ENCODE assay signal across 21 cellular contexts in the genomic region with DNA sequence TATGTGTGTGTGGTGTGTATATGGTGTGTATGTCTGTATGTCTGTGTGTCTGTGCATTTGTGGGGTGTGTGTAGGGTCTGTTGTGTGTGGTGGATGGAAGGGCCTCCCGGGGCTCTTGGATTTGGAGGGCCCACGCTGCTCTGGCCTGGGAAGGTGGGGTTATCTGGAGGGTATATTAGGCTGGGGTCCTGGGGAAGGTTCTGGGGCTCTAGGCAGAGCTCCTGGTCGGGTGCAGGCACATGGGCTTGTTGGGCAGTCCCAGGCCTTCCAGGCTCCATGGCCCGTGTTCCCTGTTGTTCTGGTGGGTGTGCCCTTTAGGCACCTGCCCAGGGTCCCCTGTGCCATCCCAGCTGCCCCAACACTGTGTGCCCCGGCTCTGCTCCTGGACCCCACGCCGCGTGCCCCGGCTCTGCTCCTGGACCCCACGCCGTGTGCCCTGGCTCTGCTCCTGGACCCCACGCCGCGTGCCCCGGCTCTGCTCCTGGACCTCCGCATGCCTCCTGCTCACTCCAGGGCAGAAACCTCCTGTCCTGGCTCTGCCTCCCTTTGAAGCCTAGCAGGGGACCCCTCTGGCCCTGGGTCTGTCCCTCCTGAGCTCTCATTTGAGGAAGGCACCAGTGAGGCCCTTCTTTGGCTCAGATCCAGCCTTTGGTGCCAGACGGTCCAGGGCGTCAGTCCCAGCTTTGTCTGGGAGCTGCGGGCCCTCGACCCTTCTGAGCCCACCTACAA. TPM values are rescaled to one million over a fixed set of nuclear protein-coding genes. Genes with fewer than 3 reads are reported as not detected.
"Had no signal": no experiment of that assay in that cellular context is flagged by ENCODE, and none has a peak within 500 bp of the region (broad histone marks: within the 10 kb centered on the region; RNA-seq: fewer than 3 reads in every experiment).

No MANE protein-coding gene starts in this region.

- H3K36me3 ChIP-seq: brain microvascular endothelial cell, spleen, thoracic aorta, upper lobe of right lung had no signal

- H3K27me3 ChIP-seq: brain microvascular endothelial cell had no signal

- H3K27ac Mint-ChIP-seq: activated CD4-positive, alpha-beta memory T cell treated with anti-CD3 and anti-CD28 coated beads, Interleukin-2, amount 10 ng/mL, durations not matched to agents 7 days and 5 days; activated CD4-positive, alpha-beta T cell treated with anti-CD3 and anti-CD28 coated beads, Interleukin-2, amount 10 ng/mL, durations not matched to agents 24 days and 14 days had no signal

- ATAC-seq: esophagus mucosa; naive thymus-derived CD8-positive, alpha-beta T cell; SK-N-SH treated with all-trans-retinoic acid at 6 μM for 48 hours; upper lobe of right lung had no signal

- H3K4me3 Mint-ChIP-seq: activated CD4-positive, alpha-beta memory T cell treated with anti-CD3 and anti-CD28 coated beads, Interleukin-2, amount 10 ng/mL, durations not matched to agents 7 days and 5 days; activated CD4-positive, alpha-beta T cell treated with anti-CD3 and anti-CD28 coated beads, Interleukin-2, amount 10 ng/mL, durations not matched to agents 24 days and 14 days had no signal

- H3K4me3 ChIP-seq: lung, spleen, thoracic aorta, upper lobe of right lung had no signal

- H3K36me3 Mint-ChIP-seq: naive thymus-derived CD8-positive, alpha-beta T cell had no signal

- DNase-seq: activated CD4-positive, alpha-beta memory T cell treated with anti-CD3 and anti-CD28 coated beads, Interleukin-2, amount 10 ng/mL, durations not matched to agents 7 days and 5 days; activated CD4-positive, alpha-beta T cell treated with anti-CD3 and anti-CD28 coated beads, Interleukin-2, amount 10 ng/mL, durations not matched to agents 24 days and 14 days; activated effector memory CD4-positive, alpha-beta T cell treated with anti-CD3 and anti-CD28 coated beads, Interleukin-2, amount 50 U/mL, for 16 hours; activated naive CD4-positive, alpha-beta T cell treated with anti-CD3 and anti-CD28 coated beads, Interleukin-2, amount 50 U/mL, for 16 hours; anterior cingulate cortex; brain microvascular endothelial cell; caudate nucleus; effector memory CD4-positive, alpha-beta T cell; hippocampal formation; naive thymus-derived CD8-positive, alpha-beta T cell; spleen; stimulated activated CD4-positive, alpha-beta T cell treated with anti-CD3 and anti-CD28 coated beads, Interleukin-4, amount 100 ng/mL, for 1 hour; stimulated activated naive CD4-positive, alpha-beta T cell; upper lobe of right lung had no signal

- H3K27ac ChIP-seq: brain microvascular endothelial cell, spleen, thoracic aorta, upper lobe of right lung had no signal

- H3K4me1 Mint-ChIP-seq: activated CD4-positive, alpha-beta memory T cell treated with anti-CD3 and anti-CD28 coated beads, Interleukin-2, amount 10 ng/mL, durations not matched to agents 7 days and 5 days; activated CD4-positive, alpha-beta T cell treated with anti-CD3 and anti-CD28 coated beads, Interleukin-2, amount 10 ng/mL, durations not matched to agents 24 days and 14 days had no signal

- H3K9me3 ChIP-seq: spleen, thoracic aorta, upper lobe of right lung had no signal

- H3K27me3 Mint-ChIP-seq: activated CD4-positive, alpha-beta memory T cell treated with anti-CD3 and anti-CD28 coated beads, Interleukin-2, amount 10 ng/mL, durations not matched to agents 7 days and 5 days; activated CD4-positive, alpha-beta T cell treated with anti-CD3 and anti-CD28 coated beads, Interleukin-2, amount 10 ng/mL, durations not matched to agents 24 days and 14 days had no signal

- H3K4me1 ChIP-seq: upper lobe of right lung had no signal

- H3K9me3 Mint-ChIP-seq: activated CD4-positive, alpha-beta memory T cell treated with anti-CD3 and anti-CD28 coated beads, Interleukin-2, amount 10 ng/mL, durations not matched to agents 7 days and 5 days; activated CD4-positive, alpha-beta T cell treated with anti-CD3 and anti-CD28 coated beads, Interleukin-2, amount 10 ng/mL, durations not matched to agents 24 days and 14 days; naive thymus-derived CD8-positive, alpha-beta T cell had no signal

RNA-seq across cellular contexts. Expression of a gene that starts 10.2 kb away (rescaled TPM):
- total RNA-seq: activated CD4-positive, alpha-beta memory T cell treated with anti-CD3 and anti-CD28 coated beads, Interleukin-2, amount 10 ng/mL, durations not matched to agents 7 days and 5 days; activated CD4-positive, alpha-beta T cell treated with anti-CD3 and anti-CD28 coated beads, Interleukin-2, amount 10 ng/mL, durations not matched to agents 24 days and 14 days; dermis microvascular lymphatic vessel endothelial cell; endothelial cell of umbilical vein; esophagus mucosa; naive thymus-derived CD8-positive, alpha-beta T cell; T-helper 2 cell treated with Interferon-gamma antibody and Interleukin-4, amounts not matched to agents 100 ng/mL and 5 ng/mL, for 36 hours; thoracic aorta had no signal
- polyA plus RNA-seq: endothelial cell of umbilical vein; naive thymus-derived CD8-positive, alpha-beta T cell had no signal

RNA-seq across cellular contexts. Expression of a gene that starts 46.7 kb away (rescaled TPM):
- total RNA-seq: activated CD4-positive, alpha-beta memory T cell treated with anti-CD3 and anti-CD28 coated beads, Interleukin-2, amount 10 ng/mL, durations not matched to agents 7 days and 5 days; activated CD4-positive, alpha-beta T cell treated with anti-CD3 and anti-CD28 coated beads, Interleukin-2, amount 10 ng/mL, durations not matched to agents 24 days and 14 days; dermis microvascular lymphatic vessel endothelial cell; endothelial cell of umbilical vein; esophagus mucosa; lung; naive thymus-derived CD8-positive, alpha-beta T cell; T-helper 2 cell treated with Interferon-gamma antibody and Interleukin-4, amounts not matched to agents 100 ng/mL and 5 ng/mL, for 36 hours; thoracic aorta; upper lobe of right lung had no signal
- polyA plus RNA-seq: endothelial cell of umbilical vein; lung; naive thymus-derived CD8-positive, alpha-beta T cell; spleen had no signal
